19 cellular contexts compared by ENCODE assay signal in genomic region chr11:27571151-27571840, GRCh38.
A peak's percentile ranks its signal among the peaks of the same experiment; 100 is the strongest.
DNase-seq lines count a peak whose midpoint lies in the region; ATAC-seq, FAIRE-seq and TF ChIP-seq lines count a peak whose summit lies in the region.
"Had no signal": no experiment of that assay in that cellular context is flagged by ENCODE, and none has a peak within 500 bp of the region (broad histone marks: within the 10 kb centered on the region; RNA-seq: fewer than 3 reads in every experiment).

No MANE protein-coding gene starts in this region.

- TF ChIP-seq EP300 in HepG2 (IDR thresholded peaks at IDR 0.05; ENCODE audit: low read depth in 2 of 2, low read length in 2 of 2) = no peak
- TF ChIP-seq EP300 in HepG2 (CRISPR knock-in tag; IDR thresholded peaks at IDR 0.05; ENCODE audit: borderline replicate concordance) = no peak

- H3K9ac ChIP-seq in HepG2 (ENCODE audit: insufficient read depth, low read depth, low read length) = no peak overlapping the region

- no peak for TF ChIP-seq CTCF in HepG2 (CRISPR knock-in tag; IDR thresholded peaks at IDR 0.05)
- no peak for TF ChIP-seq CTCF in right lobe of liver (IDR thresholded peaks at IDR 0.05)
- TF ChIP-seq CTCF in cardiac fibroblast (IDR thresholded peaks at IDR 0.05; ENCODE audit: low read depth, low read length) = no peak
- TF ChIP-seq CTCF in type B pancreatic cell (conservative IDR thresholded peaks at IDR 0.05) = no peak

- no peaks in the 10 kb centered on the region for H3K36me3 Mint-ChIP-seq in type B pancreatic cell

- H3K4me3 Mint-ChIP-seq in type B pancreatic cell = no peak overlapping the region

- peaks cover 21% of the 10 kb centered on the region for H3K27me3 Mint-ChIP-seq in type B pancreatic cell

- BruUV-seq in HepG2 (replicated peaks; lab: Mats Ljungman, UMichigan) = no TSS peak

- H3K4me1 ChIP-seq in HepG2 (ENCODE audit: insufficient read depth, low read length) (no peaks in the 10 kb centered on the region), right lobe of liver (no peaks in the 10 kb centered on the region)
- H3K4me1 ChIP-seq: left lung, testis had no signal

- intact Hi-C loops in HepG2 (cut with micrococcal nuclease; ENCODE audit: unreplicated experiment) (no loop called here), right lobe of liver (cut with DNase I) (no loop called here)

- H3K4me2 ChIP-seq in HepG2 (ENCODE audit: low read depth, low read length) = no peak overlapping the region

- TF ChIP-seq POLR2A in HepG2 (IDR thresholded peaks at IDR 0.05; ENCODE audit: insufficient read depth in 1 of 2, low read depth in 2 of 2, low read length in 2 of 2) (no peak), right lobe of liver (IDR thresholded peaks at IDR 0.05) (no peak)

- H3K4me1 Mint-ChIP-seq in type B pancreatic cell (ENCODE audit: unreplicated experiment) = peaks cover 10% of the 10 kb centered on the region

- FAIRE-seq in HepG2 (lab: Jason Lieb, UNC) = no peak
- FAIRE-seq: endothelial cell of umbilical vein, RCC 7860 had no signal

- CTCF ChIA-PET in HepG2 (lab: Yijun Ruan, JAX; ENCODE audit: low intra/inter-chr PET ratio, low total read pairs) = no interaction called here

- H3K9me3 ChIP-seq in HepG2 (ENCODE audit: low read length) = no peaks in the 10 kb centered on the region
- H3K9me3 ChIP-seq in right lobe of liver = no peaks in the 10 kb centered on the region
- H3K9me3 ChIP-seq: left lung, testis had no signal

- no peaks in the 10 kb centered on the region for H3K27me3 ChIP-seq in HepG2 (ENCODE audit: control insufficient read depth in 1 of 2, insufficient read depth in 2 of 2, low read length in 2 of 2)
- H3K27me3 ChIP-seq in right lobe of liver = no peaks in the 10 kb centered on the region
- H3K27me3 ChIP-seq: left lung, testis had no signal

- 13% methylated on average over 5 of the region's 5 CpGs for WGBS in HepG2 (ENCODE audit: low lambda C conversion rate)
- WGBS in right lobe of liver (ENCODE audit: insufficient coverage, low coverage, low lambda C conversion rate, missing lambda C conversion rate) = 74% methylated on average over 5 of the region's 5 CpGs

- POLR2A ChIA-PET in HepG2 (lab: Yijun Ruan, JAX) = no interaction called here

- H2AFZ ChIP-seq in HepG2 (ENCODE audit: low read length) = no peak overlapping the region

- in situ Hi-C loops in HepG2 (cut with HindIII; ENCODE audit: extremely low pct_ligation_motif_present, low pct_unique_long_range_greater_than_20kb) = no loop called here

- H3K27ac Mint-ChIP-seq in type B pancreatic cell = peak overlapping the region; percentile 77

- no peaks in the 10 kb centered on the region for H3K36me3 ChIP-seq in HepG2 (replicated peaks in 1 of 2; ENCODE audit: control insufficient read depth in 1 of 2, insufficient read depth in 2 of 2, low read length in 2 of 2)
- H3K36me3 ChIP-seq in right lobe of liver = no peaks in the 10 kb centered on the region
- H3K36me3 ChIP-seq: left lung had no signal

- peaks cover 4% of the 10 kb centered on the region for H3K9me3 Mint-ChIP-seq in type B pancreatic cell

- H3K27ac ChIP-seq in HepG2 (ENCODE audit: extremely low read length, insufficient read depth, low read length) (no peak overlapping the region), right lobe of liver (no peak overlapping the region)
- H3K27ac ChIP-seq: left lung, testis had no signal

- DNase-seq in HepG2 (ENCODE audit: low spot score) = no peak
- DNase-seq in right lobe of liver = no peak
- DNase-seq in cardiac fibroblast (ENCODE audit: low read depth in 2 of 2) = peak; percentile 53 to 65
- peak; percentile 16 for DNase-seq in kidney glomerular epithelial cell (lab: John Stamatoyannopoulos, UW)
- no peak for DNase-seq in type B pancreatic cell (ENCODE audit: extremely low spot score, unreplicated experiment)
- DNase-seq in NCI-H146 treated with DMSO at 0.1 percent for 48 hours (lab: John Stamatoyannopoulos, UW; ENCODE audit: unreplicated experiment) = no peak
- no peak for DNase-seq in cerebellar cortex (ENCODE audit: low spot score)
- DNase-seq: 8988T; activated CD4-positive, CD25-positive, alpha-beta regulatory T cell treated with anti-CD3 and anti-CD28 coated beads, Interleukin-2, amount 50 U/mL, for 72 hours; activated CD8-positive, alpha-beta memory T cell treated with anti-CD3 and anti-CD28 coated beads, Interleukin-2, amount 50 U/mL, for 4 hours; central memory CD4-positive, alpha-beta T cell; GF-D8; hippocampal formation; left lung; NCI-H82; testis had no signal

- no peaks in the 10 kb centered on the region for H4K20me1 ChIP-seq in HepG2 (ENCODE audit: insufficient read depth, low read length)

- no peak for TF ChIP-seq RAD21 in HepG2 (CRISPR knock-in tag; IDR thresholded peaks at IDR 0.05)

- no peaks in the 10 kb centered on the region for H3K79me2 ChIP-seq in HepG2 (ENCODE audit: insufficient read depth, low read length)

- H3K4me3 ChIP-seq in HepG2 (replicated peaks in 1 of 3; ENCODE audit: insufficient read depth in 1 of 3, low read depth in 2 of 3, low read length in 3 of 3) = no peak overlapping the region
- no peak overlapping the region for H3K4me3 ChIP-seq in right lobe of liver
- H3K4me3 ChIP-seq in cardiac fibroblast (replicated peaks in 1 of 2; ENCODE audit: low read depth in 2 of 2, low read length in 2 of 2) = no peak overlapping the region
- H3K4me3 ChIP-seq: left lung, testis had no signal

- ATAC-seq in HepG2 (no peak), right lobe of liver (no peak), GM18502 (IDR thresholded peaks at IDR 0.05; ENCODE audit: poor library complexity, unreplicated experiment) (no peak)
- ATAC-seq: left lung had no signal

TF ChIP-seq in HepG2, 621 proteins besides CTCF, POLR2A, EP300 and RAD21:
- TF ChIP-seq BCL6 (CRISPR knock-in tag; IDR thresholded peaks at IDR 0.05) (peak; percentile 23; the same call in 1 of the 2 replicates), ZBTB33 (CRISPR knock-in tag; IDR thresholded peaks at IDR 0.05) (no peak), ZNF414 (CRISPR knock-in tag; IDR thresholded peaks at IDR 0.05) (no peak), RFXANK (CRISPR knock-in tag; IDR thresholded peaks at IDR 0.05) (no peak)

Comparison
In these comparisons a context has a peak if more than half of its experiments do, and no peak if none do; other contexts are left out.
1. DNase-seq: peak in cardiac fibroblast (2 of 2) and kidney glomerular epithelial cell (single experiment); none in HepG2 (single experiment), right lobe of liver (0 of 3), type B pancreatic cell (single experiment), NCI-H146 treated with DMSO at 0.1 percent for 48 hours (single experiment) and cerebellar cortex (single experiment).